1 cellular context compared by ENCODE assay signal in the genomic region with DNA sequence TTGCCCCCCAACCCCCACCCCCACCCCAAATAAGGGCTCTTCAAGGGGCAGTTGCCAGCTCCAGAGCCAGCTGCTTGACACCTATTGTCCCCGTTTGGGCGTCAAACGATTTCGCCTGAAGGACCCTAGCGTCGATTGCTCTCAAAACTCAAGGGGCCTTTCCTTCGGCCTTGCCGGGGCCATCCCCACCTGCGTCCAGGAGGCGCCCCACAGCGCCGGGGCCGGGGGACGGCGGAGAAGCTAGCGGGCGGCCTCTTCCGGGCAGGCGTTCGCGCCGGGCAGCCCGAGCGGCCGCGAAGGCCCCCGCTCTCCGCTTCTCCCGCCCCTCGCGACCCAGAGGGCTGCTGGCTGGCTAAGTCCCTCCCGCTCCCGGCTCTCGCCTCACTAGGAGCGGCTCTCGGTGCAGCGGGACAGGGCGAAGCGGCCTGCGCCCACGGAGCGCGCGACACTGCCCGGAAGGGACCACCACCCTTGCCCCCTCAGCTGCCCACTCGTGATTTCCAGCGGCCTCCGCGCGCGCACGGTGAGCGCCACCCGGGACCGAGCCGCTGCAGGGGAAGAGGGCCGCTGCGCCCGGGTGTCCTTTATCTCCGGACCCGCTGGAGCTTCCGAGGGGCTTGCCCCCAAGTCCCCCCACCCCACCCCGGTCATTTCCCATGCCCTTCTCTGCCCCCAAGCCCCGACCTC.
TF ChIP-seq lines count a peak whose summit lies in the region.

A gene with protein sequence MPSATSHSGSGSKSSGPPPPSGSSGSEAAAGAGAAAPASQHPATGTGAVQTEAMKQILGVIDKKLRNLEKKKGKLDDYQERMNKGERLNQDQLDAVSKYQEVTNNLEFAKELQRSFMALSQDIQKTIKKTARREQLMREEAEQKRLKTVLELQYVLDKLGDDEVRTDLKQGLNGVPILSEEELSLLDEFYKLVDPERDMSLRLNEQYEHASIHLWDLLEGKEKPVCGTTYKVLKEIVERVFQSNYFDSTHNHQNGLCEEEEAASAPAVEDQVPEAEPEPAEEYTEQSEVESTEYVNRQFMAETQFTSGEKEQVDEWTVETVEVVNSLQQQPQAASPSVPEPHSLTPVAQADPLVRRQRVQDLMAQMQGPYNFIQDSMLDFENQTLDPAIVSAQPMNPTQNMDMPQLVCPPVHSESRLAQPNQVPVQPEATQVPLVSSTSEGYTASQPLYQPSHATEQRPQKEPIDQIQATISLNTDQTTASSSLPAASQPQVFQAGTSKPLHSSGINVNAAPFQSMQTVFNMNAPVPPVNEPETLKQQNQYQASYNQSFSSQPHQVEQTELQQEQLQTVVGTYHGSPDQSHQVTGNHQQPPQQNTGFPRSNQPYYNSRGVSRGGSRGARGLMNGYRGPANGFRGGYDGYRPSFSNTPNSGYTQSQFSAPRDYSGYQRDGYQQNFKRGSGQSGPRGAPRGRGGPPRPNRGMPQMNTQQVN (plus strand): TSS at position 383 of the 687 bp plus-strand sequence. CDS start 690 bp downstream, outside the sequence.

TF ChIP-seq in HEK293, 187 proteins besides CTCF, POLR2A, EP300 and RAD21 (continued from another document):
- no peak for TF ChIP-seq ZNF223 (tag by site-specific recombination; IDR thresholded peaks at IDR 0.05)
- 0 out of 2 replicates have a peak, but pooled peaks have one; percentile 15 for TF ChIP-seq ZBTB8A (tag by site-specific recombination; IDR thresholded peaks at IDR 0.05)
- no peak for TF ChIP-seq GLI2 (tag by site-specific recombination; IDR thresholded peaks at IDR 0.05; ENCODE audit: borderline replicate concordance, low read depth)
- TF ChIP-seq ZNF768 (tag by site-specific recombination; IDR thresholded peaks at IDR 0.05): no peak
- peak; percentile 94 for TF ChIP-seq ZNF335 (tag by site-specific recombination; conservative IDR thresholded peaks at IDR 0.05)
- no peak for TF ChIP-seq HOXD13 (CRISPR knock-in tag; IDR thresholded peaks at IDR 0.05; ENCODE audit: borderline replicate concordance)
- TF ChIP-seq ZNF404 (tag by site-specific recombination; IDR thresholded peaks at IDR 0.05): no peak
- TF ChIP-seq, protein P1, sequence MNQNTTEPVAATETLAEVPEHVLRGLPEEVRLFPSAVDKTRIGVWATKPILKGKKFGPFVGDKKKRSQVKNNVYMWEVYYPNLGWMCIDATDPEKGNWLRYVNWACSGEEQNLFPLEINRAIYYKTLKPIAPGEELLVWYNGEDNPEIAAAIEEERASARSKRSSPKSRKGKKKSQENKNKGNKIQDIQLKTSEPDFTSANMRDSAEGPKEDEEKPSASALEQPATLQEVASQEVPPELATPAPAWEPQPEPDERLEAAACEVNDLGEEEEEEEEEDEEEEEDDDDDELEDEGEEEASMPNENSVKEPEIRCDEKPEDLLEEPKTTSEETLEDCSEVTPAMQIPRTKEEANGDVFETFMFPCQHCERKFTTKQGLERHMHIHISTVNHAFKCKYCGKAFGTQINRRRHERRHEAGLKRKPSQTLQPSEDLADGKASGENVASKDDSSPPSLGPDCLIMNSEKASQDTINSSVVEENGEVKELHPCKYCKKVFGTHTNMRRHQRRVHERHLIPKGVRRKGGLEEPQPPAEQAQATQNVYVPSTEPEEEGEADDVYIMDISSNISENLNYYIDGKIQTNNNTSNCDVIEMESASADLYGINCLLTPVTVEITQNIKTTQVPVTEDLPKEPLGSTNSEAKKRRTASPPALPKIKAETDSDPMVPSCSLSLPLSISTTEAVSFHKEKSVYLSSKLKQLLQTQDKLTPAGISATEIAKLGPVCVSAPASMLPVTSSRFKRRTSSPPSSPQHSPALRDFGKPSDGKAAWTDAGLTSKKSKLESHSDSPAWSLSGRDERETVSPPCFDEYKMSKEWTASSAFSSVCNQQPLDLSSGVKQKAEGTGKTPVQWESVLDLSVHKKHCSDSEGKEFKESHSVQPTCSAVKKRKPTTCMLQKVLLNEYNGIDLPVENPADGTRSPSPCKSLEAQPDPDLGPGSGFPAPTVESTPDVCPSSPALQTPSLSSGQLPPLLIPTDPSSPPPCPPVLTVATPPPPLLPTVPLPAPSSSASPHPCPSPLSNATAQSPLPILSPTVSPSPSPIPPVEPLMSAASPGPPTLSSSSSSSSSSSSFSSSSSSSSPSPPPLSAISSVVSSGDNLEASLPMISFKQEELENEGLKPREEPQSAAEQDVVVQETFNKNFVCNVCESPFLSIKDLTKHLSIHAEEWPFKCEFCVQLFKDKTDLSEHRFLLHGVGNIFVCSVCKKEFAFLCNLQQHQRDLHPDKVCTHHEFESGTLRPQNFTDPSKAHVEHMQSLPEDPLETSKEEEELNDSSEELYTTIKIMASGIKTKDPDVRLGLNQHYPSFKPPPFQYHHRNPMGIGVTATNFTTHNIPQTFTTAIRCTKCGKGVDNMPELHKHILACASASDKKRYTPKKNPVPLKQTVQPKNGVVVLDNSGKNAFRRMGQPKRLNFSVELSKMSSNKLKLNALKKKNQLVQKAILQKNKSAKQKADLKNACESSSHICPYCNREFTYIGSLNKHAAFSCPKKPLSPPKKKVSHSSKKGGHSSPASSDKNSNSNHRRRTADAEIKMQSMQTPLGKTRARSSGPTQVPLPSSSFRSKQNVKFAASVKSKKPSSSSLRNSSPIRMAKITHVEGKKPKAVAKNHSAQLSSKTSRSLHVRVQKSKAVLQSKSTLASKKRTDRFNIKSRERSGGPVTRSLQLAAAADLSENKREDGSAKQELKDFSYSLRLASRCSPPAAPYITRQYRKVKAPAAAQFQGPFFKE (tag by site-specific recombination; IDR thresholded peaks at IDR 0.05; ENCODE audit: borderline replicate concordance): no peak
- peak; percentile 40; the same call in 1 of the 2 replicates for TF ChIP-seq SP3 (tag by site-specific recombination; IDR thresholded peaks at IDR 0.05)
- no peak for TF ChIP-seq MZF1 (tag by site-specific recombination; IDR thresholded peaks at IDR 0.05; ENCODE audit: borderline replicate concordance)
- TF ChIP-seq YY1 (tag by site-specific recombination; IDR thresholded peaks at IDR 0.05): no peak; the same call in 1 of the 2 replicates
- peak; percentile 70 for TF ChIP-seq BCL11B (tag by site-specific recombination; IDR thresholded peaks at IDR 0.05; ENCODE audit: low read depth)
- TF ChIP-seq, protein P2, sequence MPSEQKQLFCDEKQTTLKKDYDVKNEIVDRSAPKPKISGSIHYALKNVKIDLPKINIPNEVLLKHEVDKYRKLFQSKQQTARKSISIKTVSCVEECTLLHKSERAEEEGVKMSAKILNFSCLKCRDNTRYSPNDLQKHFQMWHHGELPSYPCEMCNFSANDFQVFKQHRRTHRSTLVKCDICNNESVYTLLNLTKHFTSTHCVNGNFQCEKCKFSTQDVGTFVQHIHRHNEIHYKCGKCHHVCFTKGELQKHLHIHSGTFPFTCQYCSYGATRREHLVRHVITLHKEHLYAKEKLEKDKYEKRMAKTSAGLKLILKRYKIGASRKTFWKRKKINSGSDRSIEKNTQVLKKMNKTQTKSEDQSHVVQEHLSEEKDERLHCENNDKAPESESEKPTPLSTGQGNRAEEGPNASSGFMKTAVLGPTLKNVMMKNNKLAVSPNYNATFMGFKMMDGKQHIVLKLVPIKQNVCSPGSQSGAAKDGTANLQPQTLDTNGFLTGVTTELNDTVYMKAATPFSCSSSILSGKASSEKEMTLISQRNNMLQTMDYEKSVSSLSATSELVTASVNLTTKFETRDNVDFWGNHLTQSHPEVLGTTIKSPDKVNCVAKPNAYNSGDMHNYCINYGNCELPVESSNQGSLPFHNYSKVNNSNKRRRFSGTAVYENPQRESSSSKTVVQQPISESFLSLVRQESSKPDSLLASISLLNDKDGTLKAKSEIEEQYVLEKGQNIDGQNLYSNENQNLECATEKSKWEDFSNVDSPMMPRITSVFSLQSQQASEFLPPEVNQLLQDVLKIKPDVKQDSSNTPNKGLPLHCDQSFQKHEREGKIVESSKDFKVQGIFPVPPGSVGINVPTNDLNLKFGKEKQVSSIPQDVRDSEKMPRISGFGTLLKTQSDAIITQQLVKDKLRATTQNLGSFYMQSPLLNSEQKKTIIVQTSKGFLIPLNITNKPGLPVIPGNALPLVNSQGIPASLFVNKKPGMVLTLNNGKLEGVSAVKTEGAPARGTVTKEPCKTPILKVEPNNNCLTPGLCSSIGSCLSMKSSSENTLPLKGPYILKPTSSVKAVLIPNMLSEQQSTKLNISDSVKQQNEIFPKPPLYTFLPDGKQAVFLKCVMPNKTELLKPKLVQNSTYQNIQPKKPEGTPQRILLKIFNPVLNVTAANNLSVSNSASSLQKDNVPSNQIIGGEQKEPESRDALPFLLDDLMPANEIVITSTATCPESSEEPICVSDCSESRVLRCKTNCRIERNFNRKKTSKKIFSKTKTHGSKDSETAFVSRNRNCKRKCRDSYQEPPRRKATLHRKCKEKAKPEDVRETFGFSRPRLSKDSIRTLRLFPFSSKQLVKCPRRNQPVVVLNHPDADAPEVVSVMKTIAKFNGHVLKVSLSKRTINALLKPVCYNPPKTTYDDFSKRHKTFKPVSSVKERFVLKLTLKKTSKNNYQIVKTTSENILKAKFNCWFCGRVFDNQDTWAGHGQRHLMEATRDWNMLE (tag by site-specific recombination; conservative IDR thresholded peaks at IDR 0.05; ENCODE audit: low read depth): no peak
- TF ChIP-seq ZNF548 (tag by site-specific recombination; IDR thresholded peaks at IDR 0.05): no peak
- TF ChIP-seq, protein P3, sequence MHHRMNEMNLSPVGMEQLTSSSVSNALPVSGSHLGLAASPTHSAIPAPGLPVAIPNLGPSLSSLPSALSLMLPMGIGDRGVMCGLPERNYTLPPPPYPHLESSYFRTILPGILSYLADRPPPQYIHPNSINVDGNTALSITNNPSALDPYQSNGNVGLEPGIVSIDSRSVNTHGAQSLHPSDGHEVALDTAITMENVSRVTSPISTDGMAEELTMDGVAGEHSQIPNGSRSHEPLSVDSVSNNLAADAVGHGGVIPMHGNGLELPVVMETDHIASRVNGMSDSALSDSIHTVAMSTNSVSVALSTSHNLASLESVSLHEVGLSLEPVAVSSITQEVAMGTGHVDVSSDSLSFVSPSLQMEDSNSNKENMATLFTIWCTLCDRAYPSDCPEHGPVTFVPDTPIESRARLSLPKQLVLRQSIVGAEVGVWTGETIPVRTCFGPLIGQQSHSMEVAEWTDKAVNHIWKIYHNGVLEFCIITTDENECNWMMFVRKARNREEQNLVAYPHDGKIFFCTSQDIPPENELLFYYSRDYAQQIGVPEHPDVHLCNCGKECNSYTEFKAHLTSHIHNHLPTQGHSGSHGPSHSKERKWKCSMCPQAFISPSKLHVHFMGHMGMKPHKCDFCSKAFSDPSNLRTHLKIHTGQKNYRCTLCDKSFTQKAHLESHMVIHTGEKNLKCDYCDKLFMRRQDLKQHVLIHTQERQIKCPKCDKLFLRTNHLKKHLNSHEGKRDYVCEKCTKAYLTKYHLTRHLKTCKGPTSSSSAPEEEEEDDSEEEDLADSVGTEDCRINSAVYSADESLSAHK (tag by site-specific recombination; IDR thresholded peaks at IDR 0.05): no peak
- no peak for TF ChIP-seq ZNF571 (tag by site-specific recombination; IDR thresholded peaks at IDR 0.05)
- TF ChIP-seq, protein P4, sequence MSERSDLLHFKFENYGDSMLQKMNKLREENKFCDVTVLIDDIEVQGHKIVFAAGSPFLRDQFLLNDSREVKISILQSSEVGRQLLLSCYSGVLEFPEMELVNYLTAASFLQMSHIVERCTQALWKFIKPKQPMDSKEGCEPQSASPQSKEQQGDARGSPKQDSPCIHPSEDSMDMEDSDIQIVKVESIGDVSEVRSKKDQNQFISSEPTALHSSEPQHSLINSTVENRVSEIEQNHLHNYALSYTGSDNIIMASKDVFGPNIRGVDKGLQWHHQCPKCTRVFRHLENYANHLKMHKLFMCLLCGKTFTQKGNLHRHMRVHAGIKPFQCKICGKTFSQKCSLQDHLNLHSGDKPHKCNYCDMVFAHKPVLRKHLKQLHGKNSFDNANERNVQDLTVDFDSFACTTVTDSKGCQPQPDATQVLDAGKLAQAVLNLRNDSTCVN (tag by site-specific recombination; optimal IDR thresholded peaks at IDR 0.05): peak; percentile 74
- no peak for TF ChIP-seq ZNF549 (tag by site-specific recombination; IDR thresholded peaks at IDR 0.05)
- TF ChIP-seq, protein P5, sequence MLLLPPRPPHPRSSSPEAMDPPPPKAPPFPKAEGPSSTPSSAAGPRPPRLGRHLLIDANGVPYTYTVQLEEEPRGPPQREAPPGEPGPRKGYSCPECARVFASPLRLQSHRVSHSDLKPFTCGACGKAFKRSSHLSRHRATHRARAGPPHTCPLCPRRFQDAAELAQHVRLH (tag by site-specific recombination; IDR thresholded peaks at IDR 0.05): no peak
- TF ChIP-seq ZNF837 (tag by site-specific recombination; IDR thresholded peaks at IDR 0.05): no peak
- no peak for TF ChIP-seq ZNF555 (tag by site-specific recombination; conservative IDR thresholded peaks at IDR 0.05)
- no peak for TF ChIP-seq OSR2 (tag by site-specific recombination; IDR thresholded peaks at IDR 0.05)
